Comparison of ENCODE assay signal across 18 cellular contexts in genomic region chr11:115653926-115654325, GRCh38.
"Had no signal": no experiment of that assay in that cellular context is flagged by ENCODE, and none has a peak within 500 bp of the region (broad histone marks: within the 10 kb centered on the region; RNA-seq: fewer than 3 reads in every experiment).

No MANE protein-coding gene starts in this region.

- H3K36me3 Mint-ChIP-seq: stimulated activated naive B cell treated with anti-CD40 and anti-IgM and Interleukin-4, amounts not matched to agents 10 μg/mL and 1 μg/mL and 100 μg/mL, for 72 hours; type B pancreatic cell had no signal

- H3K4me3 Mint-ChIP-seq: activated CD4-positive, alpha-beta memory T cell treated with anti-CD3 and anti-CD28 coated beads, Interleukin-2, amount 10 ng/mL, durations not matched to agents 7 days and 5 days; activated T-cell treated with anti-CD3 and anti-CD28 coated beads, Interleukin-2, amount 50 U/mL, for 72 hours; mesothelial cell of epicardium; stimulated activated naive B cell treated with anti-CD40 and anti-IgM and Interleukin-4, amounts not matched to agents 10 μg/mL and 1 μg/mL and 100 μg/mL, for 72 hours; T-helper 2 cell treated with Interferon-gamma antibody and Interleukin-4, amounts not matched to agents 5 μg/mL and 100 μg/mL, for 36 hours; type B pancreatic cell had no signal

- H3K27ac Mint-ChIP-seq: activated CD4-positive, alpha-beta memory T cell treated with anti-CD3 and anti-CD28 coated beads, Interleukin-2, amount 10 ng/mL, durations not matched to agents 7 days and 5 days; activated T-cell treated with anti-CD3 and anti-CD28 coated beads, Interleukin-2, amount 50 U/mL, for 72 hours; mesothelial cell of epicardium; naive B cell; stimulated activated naive B cell treated with anti-CD40 and anti-IgM and Interleukin-4, amounts not matched to agents 10 μg/mL and 1 μg/mL and 100 μg/mL, for 72 hours; T-helper 2 cell treated with Interferon-gamma antibody and Interleukin-4, amounts not matched to agents 5 μg/mL and 100 μg/mL, for 36 hours; type B pancreatic cell had no signal

- H3K27ac ChIP-seq: ascending aorta, esophagus squamous epithelium, heart left ventricle had no signal

- H3K9me3 ChIP-seq: ascending aorta, esophagus squamous epithelium, heart left ventricle had no signal

- H3K9me3 Mint-ChIP-seq: activated CD4-positive, alpha-beta memory T cell treated with anti-CD3 and anti-CD28 coated beads, Interleukin-2, amount 10 ng/mL, durations not matched to agents 7 days and 5 days; activated T-cell treated with anti-CD3 and anti-CD28 coated beads, Interleukin-2, amount 50 U/mL, for 72 hours; T-helper 2 cell treated with Interferon-gamma antibody and Interleukin-4, amounts not matched to agents 5 μg/mL and 100 μg/mL, for 36 hours had no signal

- H3K27me3 ChIP-seq: ascending aorta had no signal

- H3K4me3 ChIP-seq: ascending aorta, esophagus squamous epithelium, heart left ventricle had no signal

- H3K4me1 Mint-ChIP-seq: activated CD4-positive, alpha-beta memory T cell treated with anti-CD3 and anti-CD28 coated beads, Interleukin-2, amount 10 ng/mL, durations not matched to agents 7 days and 5 days; naive B cell; stimulated activated naive B cell treated with anti-CD40 and anti-IgM and Interleukin-4, amounts not matched to agents 10 μg/mL and 1 μg/mL and 100 μg/mL, for 72 hours had no signal

- H3K4me1 ChIP-seq: ascending aorta had no signal

- DNase-seq: activated CD4-positive, alpha-beta memory T cell treated with anti-CD3 and anti-CD28 coated beads, Interleukin-2, amount 10 ng/mL, durations not matched to agents 7 days and 5 days; activated naive CD4-positive, alpha-beta T cell; activated T-cell treated with anti-CD3 and anti-CD28 coated beads, Interleukin-2, amount 50 U/mL, for 72 hours; esophagus squamous epithelium; foreskin melanocyte; naive B cell; right cardiac atrium; stimulated activated CD4-positive, alpha-beta T cell treated with anti-CD3 and anti-CD28 coated beads, Interleukin-2, amount 100 ng/mL, for 24 hours; stimulated activated naive B cell treated with anti-CD40 and anti-IgM and Interleukin-4, amounts not matched to agents 10 μg/mL and 1 μg/mL and 100 μg/mL, for 72 hours; substantia nigra; SW 1271 had no signal

- FAIRE-seq: bronchial epithelial cell, keratinocyte had no signal

- H3K36me3 ChIP-seq: ascending aorta, esophagus squamous epithelium, heart left ventricle had no signal
